ENCODE assay signal across 24 cellular contexts in genomic region chr6:10203651-10204050, GRCh38.
"Had no signal": no experiment of that assay in that cellular context is flagged by ENCODE, and none has a peak within 500 bp of the region (broad histone marks: within the 10 kb centered on the region; RNA-seq: fewer than 3 reads in every experiment).

No MANE protein-coding gene starts in this region.

- DNase-seq: colonic mucosa; cortex of kidney; dermis blood vessel endothelial cell; dorsolateral prefrontal cortex; effector CD4-positive, alpha-beta T cell; effector CD8-positive, alpha-beta T cell; effector memory CD4-positive, alpha-beta T cell; effector memory CD8-positive, alpha-beta T cell; endodermal cell; erythroblast; esophagus squamous epithelium; foreskin fibroblast; foreskin keratinocyte; foreskin melanocyte; gastrocnemius medialis; glutamatergic neuron; head of caudate nucleus; heart left ventricle; heart right ventricle had no signal

- H3K9me3 ChIP-seq: colonic mucosa, esophagus muscularis mucosa, esophagus squamous epithelium, gastrocnemius medialis, gastroesophageal sphincter had no signal

- H3K36me3 ChIP-seq: colonic mucosa, esophagus muscularis mucosa, esophagus squamous epithelium, gastrocnemius medialis, gastroesophageal sphincter, heart left ventricle, heart right ventricle had no signal

- H3K27ac ChIP-seq: colonic mucosa, coronary artery, epithelial cell of prostate, esophagus muscularis mucosa, esophagus squamous epithelium, gastrocnemius medialis, gastroesophageal sphincter, heart left ventricle, heart right ventricle had no signal

- H3K27me3 ChIP-seq: colonic mucosa, esophagus muscularis mucosa, esophagus squamous epithelium, foreskin keratinocyte, gastrocnemius medialis had no signal

- H3K4me1 ChIP-seq: colonic mucosa, esophagus muscularis mucosa, gastrocnemius medialis, gastroesophageal sphincter, heart left ventricle, heart right ventricle had no signal

- ATAC-seq: effector memory CD8-positive, alpha-beta T cell; esophagus mucosa; foreskin keratinocyte; gastrocnemius medialis; gastroesophageal sphincter; heart left ventricle; heart right ventricle had no signal

- H3K4me3 ChIP-seq: colonic mucosa, coronary artery, dorsolateral prefrontal cortex, esophagus muscularis mucosa, esophagus squamous epithelium, gastrocnemius medialis, gastroesophageal sphincter, heart left ventricle, heart right ventricle had no signal
